Comparison of ENCODE assay signal across 8 cellular contexts in genomic region chr5:177429248-177430045, GRCh38. TPM values are rescaled to one million over a fixed set of nuclear protein-coding genes. Genes with fewer than 3 reads are reported as not detected.
DNase-seq lines count a peak whose midpoint lies in the region; ATAC-seq and TF ChIP-seq lines count a peak whose summit lies in the region.

No MANE protein-coding gene starts in this region.

- H3K9me3 ChIP-seq in psoas muscle, result no peaks in the 10 kb centered on the region

- intact Hi-C loops in psoas muscle (cut with DNase I), result no loop called here

- peaks cover 0 to 30% of the 10 kb centered on the region in 2 donors for H3K36me3 ChIP-seq in psoas muscle (ENCODE audit: insufficient read depth in 1 of 2, low read depth in 1 of 2)

- no peaks in the 10 kb centered on the region for H3K27me3 ChIP-seq in psoas muscle (ENCODE audit: insufficient read depth in 3 of 3, low read length in 2 of 3)

- peaks cover 31% of the 10 kb centered on the region for H3K4me1 ChIP-seq in psoas muscle

- DNase-seq in central memory CD4-positive, alpha-beta T cell, result peak; percentile 85
- DNase-seq in psoas muscle, result peak; percentile 54 to 80
- DNase-seq in NCI-H526 treated with DMSO at 0.1 percent for 48 hours (lab: John Stamatoyannopoulos, UW), result no peak

- no peak overlapping the region for H3K4me3 ChIP-seq in psoas muscle

- in situ Hi-C loops in GM18951 (cut with MboI; ENCODE audit: low sequenced_read_pairs, unreplicated experiment), result no loop called here

- TF ChIP-seq CTCF in VCaP (conservative IDR thresholded peaks at IDR 0.05) (no peak), psoas muscle (IDR thresholded peaks at IDR 0.05) (no peak)

- peak; percentile 18 for TF ChIP-seq POLR2A in GM18951 (IDR thresholded peaks at IDR 0.05; ENCODE audit: extremely low read depth, insufficient read depth, insufficient read length)

- H3K27ac ChIP-seq in VCaP (peak overlapping the region; percentile 95; the same call in 1 of the 2 replicates), psoas muscle (no peak overlapping the region)

- ATAC-seq in psoas muscle (no peak), GM19467 (IDR thresholded peaks at IDR 0.05; ENCODE audit: unreplicated experiment) (no peak), HG03095 (IDR thresholded peaks at IDR 0.05; ENCODE audit: unreplicated experiment) (no peak), HG03342 (IDR thresholded peaks at IDR 0.05; ENCODE audit: unreplicated experiment) (no peak)

- 85 to 91% (median 86%) methylated on average over 6 of the region's 6 CpGs for WGBS in psoas muscle, 3 donors

RNA-seq across cellular contexts. Expression of gene GRK6, which starts 3.0 kb away (rescaled TPM):
- total RNA-seq in psoas muscle, result 10 to 100 TPM; 15.8 to 22.6 (median 19.1) TPM
- 10 to 100 TPM; 12.3 to 14.6 (median 13.2) TPM for polyA plus RNA-seq in psoas muscle

RNA-seq across cellular contexts. Expression of gene PRR7, which starts 17.2 kb away (rescaled TPM):
- total RNA-seq in psoas muscle, result 1 to 10 TPM in 3 of 4 donors, under 1 TPM in 1; 0.88 to 2.6 (median 1.8) TPM
- polyA plus RNA-seq in psoas muscle, result 1 to 10 TPM in 1 of 3 donors, under 1 TPM in 2; 0.39 to 3.8 (median 0.48) TPM

RNA-seq across cellular contexts. Expression of gene F12, which starts 20.1 kb away (rescaled TPM):
- total RNA-seq in psoas muscle, result under 1 TPM in 1 of 4 donors, not detected in 3; 0.40 TPM
- polyA plus RNA-seq in psoas muscle, result under 1 TPM; 0.06 to 0.81 (median 0.09) TPM

RNA-seq across cellular contexts. Expression of gene PFN3, which starts 29.0 kb away (rescaled TPM):
- not detected for total RNA-seq in psoas muscle
- polyA plus RNA-seq in psoas muscle, result not detected

RNA-seq across cellular contexts. Expression of gene DBN1, which starts 44.0 kb away (rescaled TPM):
- 10 to 100 TPM; 17.7 to 28.4 (median 24.3) TPM for total RNA-seq in psoas muscle
- polyA plus RNA-seq in psoas muscle, result 10 to 100 TPM in 2 of 3 donors, 1 to 10 TPM in 1; 8.1 to 20.8 (median 20.1) TPM
